In genomic region chr11:67270256-67271211, GRCh38 we compare ENCODE assay signal across 8 cellular contexts. TPM values are rescaled to one million over a fixed set of nuclear protein-coding genes. Genes with fewer than 3 reads are reported as not detected.
DNase-seq lines count a peak whose midpoint lies in the region; ATAC-seq and TF ChIP-seq lines count a peak whose summit lies in the region.

No MANE protein-coding gene starts in this region.

- POLR2A ChIA-PET in CD4-positive, alpha-beta T cell (lab: Charles Lee) = interaction anchor here (0.8 to 8.8 kb wide), 15 partner anchors 8 to 1846 kb away, joined by 3 to 188 read pairs (median 6); partner anchors contain the start of genes ANKRD13D, POLD4 and SSH3

- CTCF ChIA-PET in CD4-positive, alpha-beta T cell (lab: Charles Lee) = interaction anchor here (0.7 to 6.7 kb wide), 6 partner anchors 8 to 112 kb away, joined by 3 to 64 read pairs (median 6); partner anchors contain the start of gene ANKRD13D

- DNase-seq in CD4-positive, alpha-beta T cell = peak in 2 of 10 experiments; percentile 5 to 39
- DNase-seq in MV-4-11 (lab: John Stamatoyannopoulos, UW) = peak; percentile 76
- DNase-seq in T47D (ENCODE audit: low read depth in 1 of 2, low spot score in 1 of 2) = peak; percentile 42 to 67
- peak; percentile 68 to 72 for DNase-seq in left colon
- DNase-seq in AG20443 (ENCODE audit: low spot score) = no peak

- peak overlapping the region; percentile 90 for H3K27ac Mint-ChIP-seq in CD4-positive, alpha-beta T cell

- intact Hi-C loops in CD4-positive, alpha-beta T cell (cut with DNase I, micrococcal nuclease) = no loop called here
- intact Hi-C loops in left colon (cut with DNase I, micrococcal nuclease) = no loop called here

- no peaks in the 10 kb centered on the region for H3K9me3 Mint-ChIP-seq in CD4-positive, alpha-beta T cell

- H3K36me3 Mint-ChIP-seq in CD4-positive, alpha-beta T cell (ENCODE audit: low read depth) = peaks cover 59% of the 10 kb centered on the region

- H3K27me3 Mint-ChIP-seq in CD4-positive, alpha-beta T cell = no peaks in the 10 kb centered on the region

- no peaks in the 10 kb centered on the region for H3K27me3 ChIP-seq in CD4-positive, alpha-beta T cell (ENCODE audit: control insufficient read depth, insufficient read depth, low read length)

- H3K27ac ChIP-seq in CD4-positive, alpha-beta T cell (ENCODE audit: low read depth, low read length) = peak overlapping the region; percentile 90
- peak overlapping the region; percentile 23 for H3K27ac ChIP-seq in temporal lobe (ENCODE audit: low read depth, low read length)

- peak overlapping the region; percentile 98 for H3K4me3 Mint-ChIP-seq in CD4-positive, alpha-beta T cell

- TF ChIP-seq CTCF in CD4-positive, alpha-beta T cell (IDR thresholded peaks at IDR 0.05) = no peak

- peaks cover 79% of the 10 kb centered on the region for H3K4me1 Mint-ChIP-seq in CD4-positive, alpha-beta T cell (ENCODE audit: low read depth)

- in situ Hi-C loops in T47D (cut with HindIII; ENCODE audit: low pct_unique_long_range_greater_than_20kb, low sequenced_read_pairs) = no loop called here

- H3K9me3 ChIP-seq in CD4-positive, alpha-beta T cell (ENCODE audit: control insufficient read depth, low read length) = no peaks in the 10 kb centered on the region

- ATAC-seq in CD4-positive, alpha-beta T cell (ENCODE audit: poor library complexity) = no peak
- ATAC-seq in left colon (peak; percentile 44), GM18867 (IDR thresholded peaks at IDR 0.05; ENCODE audit: unreplicated experiment) (no peak), HG03460 (IDR thresholded peaks at IDR 0.05; ENCODE audit: unreplicated experiment) (no peak)

RNA-seq across cellular contexts. Expression of gene GRK2, which starts 4.3 kb away (rescaled TPM):
- 100 to 1,000 TPM; 309 to 325 TPM for total RNA-seq in CD4-positive, alpha-beta T cell
- total RNA-seq in left colon (100 to 1,000 TPM in 1 of 2 donors, 10 to 100 TPM in 1; 95.8 to 119 TPM), temporal lobe (49.2 TPM)

RNA-seq across cellular contexts. Expression of gene ANKRD13D, which starts 18.6 kb away (rescaled TPM):
- 100 to 1,000 TPM; 160 to 161 TPM for total RNA-seq in CD4-positive, alpha-beta T cell
- total RNA-seq in left colon (10 to 100 TPM; 26.9 to 29.6 TPM), temporal lobe (39.1 TPM)

RNA-seq across cellular contexts. Expression of gene SSH3, which starts 32.8 kb away (rescaled TPM):
- 1 to 10 TPM; 8.5 to 8.8 TPM for total RNA-seq in CD4-positive, alpha-beta T cell
- total RNA-seq in left colon (10 to 100 TPM; 74.9 to 79.3 TPM), temporal lobe (7.9 TPM)
